7 cellular contexts compared by ENCODE assay signal in genomic region chr1:116878804-116879477, GRCh38. TPM values are rescaled to one million over a fixed set of nuclear protein-coding genes. Genes with fewer than 3 reads are reported as not detected.
DNase-seq lines count a peak whose midpoint lies in the region; ATAC-seq and TF ChIP-seq lines count a peak whose summit lies in the region.

No MANE protein-coding gene starts in this region.

- no peaks in the 10 kb centered on the region for H3K36me3 ChIP-seq in left lung
- H3K36me3 ChIP-seq in tibial nerve: no peaks in the 10 kb centered on the region

- H3K27me3 ChIP-seq in left lung: peaks cover 0 to 6% of the 10 kb centered on the region in 2 donors
- no peaks in the 10 kb centered on the region for H3K27me3 ChIP-seq in tibial nerve

- TF ChIP-seq EP300 in tibial nerve (IDR thresholded peaks at IDR 0.05): no peak

- H3K4me1 ChIP-seq in left lung (peaks cover 6 to 10% of the 10 kb centered on the region in 2 donors), tibial nerve (peaks cover 0 to 27% (median 15%) of the 10 kb centered on the region in 4 donors)

- H3K27ac ChIP-seq in caudate nucleus (ENCODE audit: low read depth, low read length): peak overlapping the region; percentile 9
- H3K27ac ChIP-seq in left lung: peak overlapping the region in 1 of 2 donors; percentile 24
- H3K27ac ChIP-seq in tibial nerve: peak overlapping the region in 2 of 4 donors; percentile 15 to 53

- WGBS in tibial nerve, 2 donors: 39 to 40% methylated on average over 10 of the region's 10 CpGs

- TF ChIP-seq CTCF in left lung (IDR thresholded peaks at IDR 0.05) (no peak), tibial nerve (IDR thresholded peaks at IDR 0.05) (no peak)

- no peaks in the 10 kb centered on the region for H3K9me3 ChIP-seq in left lung
- H3K9me3 ChIP-seq in tibial nerve: no peaks in the 10 kb centered on the region

- TF ChIP-seq POLR2A in tibial nerve (IDR thresholded peaks at IDR 0.05): no peak

- DNase-seq in NCI-H510A treated with DMSO at 0.1 percent for 48 hours (lab: John Stamatoyannopoulos, UW) (peak; percentile 63), caudate nucleus (lab: John Stamatoyannopoulos, UW) (peak in 17 of 61 donors; percentile 3 to 58 (median 28)), left lung (no peak), tibial nerve (ENCODE audit: low spot score in 2 of 2) (no peak)
- no peak for DNase-seq in stimulated activated CD8-positive, alpha-beta memory T cell treated with anti-CD3 and anti-CD28 coated beads, Interleukin-4, amount 100 ng/mL, for 48 hours

- no peak overlapping the region for H3K4me3 ChIP-seq in left lung
- peak overlapping the region in 3 of 4 donors; percentile 13 to 43 (median 26) for H3K4me3 ChIP-seq in tibial nerve

- ATAC-seq in GM18498 (IDR thresholded peaks at IDR 0.05; ENCODE audit: unreplicated experiment) (peak; percentile 63), HG02759 (IDR thresholded peaks at IDR 0.05; ENCODE audit: unreplicated experiment) (peak; percentile 63), left lung (peak; percentile 13)

- intact Hi-C loops in left lung (cut with DNase I): no loop called here

RNA-seq across cellular contexts. Expression of gene PTGFRN, which starts 30.8 kb away (rescaled TPM):
- 10 to 100 TPM; 39.9 to 77.5 TPM for total RNA-seq in left lung
- total RNA-seq in tibial nerve: 10 to 100 TPM; 10.2 to 19.0 (median 14.7) TPM

Comparison
In these comparisons a context has a peak if more than half of its experiments do, and no peak if none do; other contexts are left out.
1. ATAC-seq: peak in every context shown above with its lines; median percentile 63 in GM18498; 63 in HG02759; 13 in left lung.
2. H3K4me3 ChIP-seq: peak in tibial nerve (3 of 4); none in left lung (0 of 2).